1 cellular context compared by ENCODE assay signal in genomic region chr1:6783956-6784559, GRCh38.
A peak's percentile ranks its signal among the peaks of the same experiment; 100 is the strongest.
TF ChIP-seq lines count a peak whose summit lies in the region.

No MANE protein-coding gene starts in this region.

TF ChIP-seq in K562, 482 proteins besides CTCF, POLR2A, EP300 and RAD21 (continued from another document and continues in another):
- TF ChIP-seq SMAD2 (IDR thresholded peaks at IDR 0.05; ENCODE audit: low read depth, low read length) = no peak
- peak; percentile 97 for TF ChIP-seq ATF3 (IDR thresholded peaks at IDR 0.05)
- TF ChIP-seq ATF3 (CRISPR knock-in tag; conservative IDR thresholded peaks at IDR 0.05) = peak; percentile 13; the same call in 1 of the 2 replicates
- TF ChIP-seq ESRRA (IDR thresholded peaks at IDR 0.05; ENCODE audit: borderline replicate concordance, low read depth) = no peak
- TF ChIP-seq TAF7 (tag; IDR thresholded peaks at IDR 0.05) = peak; percentile 43; the same call in 1 of the 2 replicates
- no peak for TF ChIP-seq NR4A1 (CRISPR knock-in tag; IDR thresholded peaks at IDR 0.05)
- no peak for TF ChIP-seq NR4A1 (tag; IDR thresholded peaks at IDR 0.05)
- no peak for TF ChIP-seq IFI16 (CRISPR knock-in tag; IDR thresholded peaks at IDR 0.05)
- no peak for TF ChIP-seq CREB3L1 (IDR thresholded peaks at IDR 0.05; ENCODE audit: borderline replicate concordance, low read depth)
- TF ChIP-seq STAT5B (CRISPR knock-in tag; IDR thresholded peaks at IDR 0.05) = no peak
- peak; percentile 94; the same call in 1 of the 2 replicates for TF ChIP-seq JUN (IDR thresholded peaks at IDR 0.05; ENCODE audit: borderline replicate concordance, low read depth, low read length)
- TF ChIP-seq JUN (CRISPR knock-in tag; IDR thresholded peaks at IDR 0.05; ENCODE audit: borderline replicate concordance) = no peak
- peak; percentile 84 for TF ChIP-seq EP400 (IDR thresholded peaks at IDR 0.05)
- TF ChIP-seq ZNF79 (CRISPR knock-in tag; IDR thresholded peaks at IDR 0.05; ENCODE audit: low read depth) = no peak
- no peak for TF ChIP-seq ZNF707 (CRISPR knock-in tag; conservative IDR thresholded peaks at IDR 0.05)
- TF ChIP-seq SMARCE1 (IDR thresholded peaks at IDR 0.05) = peak; percentile 67; the same call in 1 of the 2 replicates
- no peak for TF ChIP-seq SPI1 (IDR thresholded peaks at IDR 0.05; ENCODE audit: borderline replicate concordance, low read depth, low read length)
- no peak for TF ChIP-seq PURB (CRISPR knock-in tag; IDR thresholded peaks at IDR 0.05; ENCODE audit: low read depth)
- TF ChIP-seq E2F6 (IDR thresholded peaks at IDR 0.05; ENCODE audit: borderline replicate concordance in 1 of 2, extremely low read depth in 1 of 2, insufficient read depth in 1 of 2, insufficient read length in 1 of 2, low read depth in 1 of 2, low read length in 1 of 2, poor library complexity in 1 of 2, severe bottlenecking in 1 of 2) = peak in 1 of 2 experiments; percentile 23
- TF ChIP-seq CXXC5 (CRISPR knock-in tag; IDR thresholded peaks at IDR 0.05) = no peak
- peak; percentile 55; the same call in 1 of the 2 replicates for TF ChIP-seq DPF2 (IDR thresholded peaks at IDR 0.05)
- no peak for TF ChIP-seq CLOCK (CRISPR knock-in tag; IDR thresholded peaks at IDR 0.05; ENCODE audit: borderline replicate concordance)
- no peak; the same call in 1 of the 2 replicates for TF ChIP-seq ATF7 (IDR thresholded peaks at IDR 0.05)
- no peak for TF ChIP-seq PREB (CRISPR knock-in tag; IDR thresholded peaks at IDR 0.05)
- no peak for TF ChIP-seq SRF (CRISPR knock-in tag; IDR thresholded peaks at IDR 0.05)
- TF ChIP-seq ZNF431 (CRISPR knock-in tag; IDR thresholded peaks at IDR 0.05) = no peak
- TF ChIP-seq ESRRB (CRISPR knock-in tag; IDR thresholded peaks at IDR 0.05; ENCODE audit: borderline replicate concordance) = no peak
- TF ChIP-seq TOE1 (IDR thresholded peaks at IDR 0.05; ENCODE audit: borderline replicate concordance) = peak; percentile 77; the same call in 1 of the 2 replicates
- no peak for TF ChIP-seq TOE1 (CRISPR knock-in tag; IDR thresholded peaks at IDR 0.05; ENCODE audit: borderline replicate concordance, low read depth)
- peak; percentile 88 for TF ChIP-seq RBFOX2 (IDR thresholded peaks at IDR 0.05; ENCODE audit: low read depth, low read length)
- TF ChIP-seq GTF2A2 (tag; IDR thresholded peaks at IDR 0.05) = no peak
- 0 out of 2 replicates have a peak, but pooled peaks have one; percentile 64 for TF ChIP-seq PHB (CRISPR knock-in tag; IDR thresholded peaks at IDR 0.05)
- TF ChIP-seq ZNF311 (CRISPR knock-in tag; IDR thresholded peaks at IDR 0.05) = no peak
- no peak for TF ChIP-seq CEBPZ (IDR thresholded peaks at IDR 0.05; ENCODE audit: borderline replicate concordance, low read depth, low read length)
- TF ChIP-seq ZNF780A (CRISPR knock-in tag; IDR thresholded peaks at IDR 0.05) = 0 out of 2 replicates have a peak, but pooled peaks have one; percentile 29
- TF ChIP-seq CC2D1A (IDR thresholded peaks at IDR 0.05) = no peak
- no peak for TF ChIP-seq HMGXB4 (CRISPR knock-in tag; IDR thresholded peaks at IDR 0.05)
- no peak for TF ChIP-seq JUND (IDR thresholded peaks at IDR 0.05; ENCODE audit: borderline replicate concordance, low read depth, low read length)
- peak; percentile 94; the same call in 1 of the 3 replicates for TF ChIP-seq JUND (tag; IDR thresholded peaks at IDR 0.05; ENCODE audit: borderline replicate concordance, low read depth, low read length)
- no peak for TF ChIP-seq SMARCB1 (IDR thresholded peaks at IDR 0.05; ENCODE audit: insufficient read length, low read depth)
- peak; percentile 96; the same call in 1 of the 2 replicates for TF ChIP-seq KAT7 (CRISPR knock-in tag; IDR thresholded peaks at IDR 0.05; ENCODE audit: borderline replicate concordance)
- no peak for TF ChIP-seq HDAC2 (IDR thresholded peaks at IDR 0.05)
- no peak for TF ChIP-seq ZNF518B (CRISPR knock-in tag; IDR thresholded peaks at IDR 0.05)
- 0 out of 2 replicates have a peak, but pooled peaks have one; percentile 2 for TF ChIP-seq MYNN (IDR thresholded peaks at IDR 0.05)
- TF ChIP-seq MYNN (CRISPR knock-in tag; IDR thresholded peaks at IDR 0.05) = no peak
- TF ChIP-seq POLR2B (IDR thresholded peaks at IDR 0.05; ENCODE audit: low read depth, partially characterized antibody) = peak; percentile 8
- TF ChIP-seq EWSR1 (IDR thresholded peaks at IDR 0.05; ENCODE audit: borderline replicate concordance, low read depth, partially characterized antibody) = no peak
- no peak for TF ChIP-seq SRSF7 (optimal IDR thresholded peaks at IDR 0.05; ENCODE audit: low read depth, low read length)
- no peak for TF ChIP-seq RNF2 (IDR thresholded peaks at IDR 0.05)
- no peak for TF ChIP-seq CBX1 (IDR thresholded peaks at IDR 0.05; ENCODE audit: low read depth)
- TF ChIP-seq MEIS2 (IDR thresholded peaks at IDR 0.05; ENCODE audit: partially characterized antibody) = no peak
- TF ChIP-seq NFRKB (IDR thresholded peaks at IDR 0.05; ENCODE audit: low read depth) = no peak
- no peak for TF ChIP-seq ZNF347 (CRISPR knock-in tag; IDR thresholded peaks at IDR 0.05; ENCODE audit: low read depth)
- no peak for TF ChIP-seq ZNF583 (CRISPR knock-in tag; IDR thresholded peaks at IDR 0.05)
- TF ChIP-seq SMARCC2 (IDR thresholded peaks at IDR 0.05; ENCODE audit: low read depth) = no peak; the same call in 1 of the 2 replicates
- TF ChIP-seq TRIM28 (IDR thresholded peaks at IDR 0.05) = no peak
- no peak for TF ChIP-seq ETV6 (IDR thresholded peaks at IDR 0.05; ENCODE audit: borderline replicate concordance in 1 of 2, low read depth in 2 of 2, low read length in 1 of 2)
- no peak for TF ChIP-seq ETV6 (CRISPR knock-in tag; IDR thresholded peaks at IDR 0.05; ENCODE audit: borderline replicate concordance)
- peak; percentile 9 for TF ChIP-seq TBP (optimal IDR thresholded peaks at IDR 0.05; ENCODE audit: low read depth, low read length)
- no peak for TF ChIP-seq KLF16 (IDR thresholded peaks at IDR 0.05)
- no peak for TF ChIP-seq FOXJ2 (tag; IDR thresholded peaks at IDR 0.05)
